Comparison of ENCODE assay signal across 18 cellular contexts in genomic region chr1:50438945-50439344, GRCh38. TPM values are rescaled to one million over a fixed set of nuclear protein-coding genes. Genes with fewer than 3 reads are reported as not detected.
DNase-seq lines count a peak whose midpoint lies in the region; ATAC-seq and TF ChIP-seq lines count a peak whose summit lies in the region.
"Had no signal": no experiment of that assay in that cellular context is flagged by ENCODE, and none has a peak within 500 bp of the region (broad histone marks: within the 10 kb centered on the region; RNA-seq: fewer than 3 reads in every experiment).

No MANE protein-coding gene starts in this region.

- ATAC-seq in HG02642 (IDR thresholded peaks at IDR 0.05; ENCODE audit: poor library complexity, unreplicated experiment) = no peak
- ATAC-seq: activated T-cell treated with anti-CD3 and anti-CD28 coated beads, Interleukin-2, amount 50 U/mL, for 4 hours; GM12878; HepG2 had no signal

- TF ChIP-seq CTCF in GM12875 (IDR thresholded peaks at IDR 0.05; ENCODE audit: borderline replicate concordance, insufficient read depth, low read depth, low read length) (0 out of 2 replicates have a peak, but pooled peaks have one; percentile 2), epithelial cell of proximal tubule (conservative IDR thresholded peaks at IDR 0.05; ENCODE audit: low read depth, low read length) (peak; percentile 15)

- intact Hi-C loops in posterior cingulate gyrus (cut with DNase I) = no loop called here

- H3K4me3 ChIP-seq in GM12875 (ENCODE audit: low read depth, low read length) (no peak overlapping the region), epithelial cell of proximal tubule (ENCODE audit: low read depth, low read length) (no peak overlapping the region)
- H3K4me3 ChIP-seq: breast epithelium, GM12878, smooth muscle cell had no signal

- DNase-seq in RKO (ENCODE audit: low spot score) = peak; percentile 71
- DNase-seq in epithelial cell of proximal tubule (ENCODE audit: low read depth) = no peak
- no peak for DNase-seq in posterior cingulate gyrus
- DNase-seq in NCI-H1694 treated with DMSO at 0.1 percent for 48 hours (lab: John Stamatoyannopoulos, UW) = no peak
- no peak for DNase-seq in NCI-H146 treated with DMSO at 0.1 percent for 48 hours (lab: John Stamatoyannopoulos, UW; ENCODE audit: unreplicated experiment)
- DNase-seq: activated CD4-positive, alpha-beta memory T cell treated with anti-CD3 and anti-CD28 coated beads, Interleukin-2, amount 10 ng/mL, durations not matched to agents 7 days and 5 days; activated T-cell treated with anti-CD3 and anti-CD28 coated beads, Interleukin-2, amount 50 U/mL, for 4 hours; DMS79 treated with DMSO at 0.1 percent for 48 hours; NCI-H2107; NCI-H774 had no signal

RNA-seq across cellular contexts. Expression of gene DMRTA2, which starts 15.7 kb away (rescaled TPM):
- not detected in 2 replicates for total RNA-seq in epithelial cell of proximal tubule
- total RNA-seq: activated CD4-positive, alpha-beta memory T cell treated with anti-CD3 and anti-CD28 coated beads, Interleukin-2, amount 10 ng/mL, durations not matched to agents 7 days and 5 days; activated T-cell treated with anti-CD3 and anti-CD28 coated beads, Interleukin-2, amount 50 U/mL, for 4 hours; GM12878; HepG2; liver; posterior vena cava had no signal
